ENCODE assay signal across 21 cellular contexts in genomic region chr22:41249442-41249841, GRCh38. TPM values are rescaled to one million over a fixed set of nuclear protein-coding genes. Genes with fewer than 3 reads are reported as not detected.
DNase-seq lines count a peak whose midpoint lies in the region; ATAC-seq, FAIRE-seq and TF ChIP-seq lines count a peak whose summit lies in the region.
"Had no signal": no experiment of that assay in that cellular context is flagged by ENCODE, and none has a peak within 500 bp of the region (broad histone marks: within the 10 kb centered on the region; RNA-seq: fewer than 3 reads in every experiment).

No MANE protein-coding gene starts in this region.

- H2AFZ ChIP-seq in H1 (ENCODE audit: low read length) = no peak overlapping the region
- H2AFZ ChIP-seq: GM23338 had no signal

- H3K4me1 ChIP-seq in heart left ventricle (peaks cover 0 to 14% (median 0%) of the 10 kb centered on the region in 12 donors), H1 (replicated peaks in 1 of 4; ENCODE audit: control insufficient read depth in 3 of 4, insufficient read depth in 4 of 4, low read length in 3 of 4) (peaks cover 0 to 1% (median 0%) of the 10 kb centered on the region in 4 experiments; a peak in 3 of 7 replicates), aorta (ENCODE audit: control insufficient read depth in 1 of 2, insufficient read depth in 2 of 2, low read length in 2 of 2) (no peaks in the 10 kb centered on the region)
- H3K4me1 ChIP-seq: HAP-1 had no signal

- no peak for TF ChIP-seq EP300 in H1 (IDR thresholded peaks at IDR 0.05; ENCODE audit: borderline replicate concordance in 1 of 2, low read depth in 2 of 2, low read length in 2 of 2)

- no peak overlapping the region for H2AK5ac ChIP-seq in H1 (ENCODE audit: low read depth, low read length)

- POLR2A ChIA-PET in RWPE1 (lab: Yijun Ruan, JAX; ENCODE audit: low non-redundant PET) (no interaction called here), H1 (lab: Charles Lee; ENCODE audit: partially characterized antibody) (interaction anchor here (1.9 to 6.9 kb wide), 2 partner anchors 15 to 25 kb away, joined by 4 to 26 read pairs; no protein-coding TSS in a partner anchor)

- TF ChIP-seq POLR2A in heart left ventricle (IDR thresholded peaks at IDR 0.05) (no peak), H1 (IDR thresholded peaks at IDR 0.05; ENCODE audit: control extremely low read depth in 1 of 2, low read depth in 2 of 2, low read length in 2 of 2) (no peak)

- H3K4me3 ChIP-seq in heart left ventricle (no peak overlapping the region), H1 (ENCODE audit: extremely low read depth in 1 of 4, insufficient read depth in 2 of 4, low read depth in 3 of 4, low read length in 4 of 4) (no peak overlapping the region), aorta (ENCODE audit: low read length in 2 of 2) (no peak overlapping the region)
- H3K4me3 ChIP-seq: GM23338, HAP-1 had no signal

- H4K91ac ChIP-seq in H1 (replicated peaks; ENCODE audit: insufficient read length, low read length) = no peak overlapping the region

- H3K14ac ChIP-seq in H1 (ENCODE audit: insufficient read length) = no peak overlapping the region

- ATAC-seq in Right ventricle myocardium inferior (no peak), heart left ventricle (no peak), aorta (ENCODE audit: low FRiP score) (peak; percentile 20), HG02763 (IDR thresholded peaks at IDR 0.05; ENCODE audit: unreplicated experiment) (no peak)
- ATAC-seq: GM23338 had no signal

- H3K23me2 ChIP-seq in H1 (ENCODE audit: low read depth, low read length) = no peaks in the 10 kb centered on the region

- H2BK120ac ChIP-seq in H1 (replicated peaks; ENCODE audit: low read depth, low read length) = no peak overlapping the region

- H3K23ac ChIP-seq in H1 (ENCODE audit: insufficient read length) = no peak overlapping the region

- H4K20me1 ChIP-seq in H1 (replicated peaks in 1 of 2; ENCODE audit: control insufficient read depth in 1 of 2, insufficient read depth in 2 of 2, low read length in 2 of 2) = peaks cover 0 to 21% of the 10 kb centered on the region in 2 experiments

- TF ChIP-seq CTCF in heart left ventricle (IDR thresholded peaks at IDR 0.05) (no peak), RWPE1 (conservative IDR thresholded peaks at IDR 0.05; ENCODE audit: low read depth) (no peak), H1 (IDR thresholded peaks at IDR 0.05; ENCODE audit: control extremely low read depth in 1 of 3, insufficient read depth in 1 of 3, low read depth in 1 of 3, low read length in 3 of 3) (no peak)

- H2BK12ac ChIP-seq in H1 (ENCODE audit: low read depth, low read length) = no peak overlapping the region

- H2BK20ac ChIP-seq in H1 (ENCODE audit: low read length) = no peak overlapping the region

- no peak overlapping the region for H3K9ac ChIP-seq in H1 (replicated peaks in 1 of 4; ENCODE audit: extremely low read depth in 1 of 4, low read depth in 3 of 4, low read length in 3 of 4)

- intact Hi-C loops in Right ventricle myocardium inferior (cut with DNase I) = no loop called here
- intact Hi-C loops in heart left ventricle (cut with DNase I) = no loop called here
- intact Hi-C loops in aorta (cut with DNase I) = no loop called here

- H4K5ac ChIP-seq in H1 (ENCODE audit: insufficient read length, low read depth, low read length) = no peak overlapping the region

- DNase-seq in Right ventricle myocardium inferior (ENCODE audit: missing footprints) (peak; percentile 28), heart left ventricle (no peak), RWPE1 (ENCODE audit: low spot score) (no peak), H1 (ENCODE audit: low read depth in 1 of 2, low spot score in 2 of 2) (no peak), aorta (no peak), NCI-H187 treated with DMSO at 0.1 percent for 48 hours (lab: John Stamatoyannopoulos, UW) (no peak)
- DNase-seq: C1 segment of cervical spinal cord; Calu3; CD4-positive, alpha-beta memory T cell; COR-L47; DMS53; DMS79 treated with DMSO at 0.1 percent for 48 hours; GF-D8 had no signal

- TF ChIP-seq RAD21 in H1 (IDR thresholded peaks at IDR 0.05 in 1 of 2, conservative IDR thresholded peaks at IDR 0.05 in 1 of 2; ENCODE audit: low read depth in 2 of 2, low read length in 2 of 2) = no peak

- no peak overlapping the region for H3K56ac ChIP-seq in H1 (replicated peaks; ENCODE audit: insufficient read length, low read depth, low read length)

- no peaks in the 10 kb centered on the region for H3K9me3 ChIP-seq in heart left ventricle
- H3K9me3 ChIP-seq in H1 (ENCODE audit: insufficient read depth in 2 of 2, low read depth in 1 of 2, low read length in 1 of 2) = no peaks in the 10 kb centered on the region
- H3K9me3 ChIP-seq in aorta (ENCODE audit: control insufficient read depth, low read length) = no peaks in the 10 kb centered on the region
- H3K9me3 ChIP-seq: HAP-1 had no signal

- H3K79me2 ChIP-seq in H1 (ENCODE audit: control insufficient read depth in 1 of 2, insufficient read depth in 2 of 2, low read length in 2 of 2) = no peaks in the 10 kb centered on the region

- CTCF ChIA-PET in RWPE1 (lab: Yijun Ruan, JAX) = no interaction called here
- CTCF ChIA-PET in H1 (lab: Charles Lee; ENCODE audit: partially characterized antibody) = interaction anchor here (4.4 kb wide), 1 partner anchor 12 kb away, joined by 23 read pairs; no protein-coding TSS in a partner anchor

- WGBS in heart left ventricle, 4 donors = 93 to 96% (median 95%) methylated on average over 10 to 14 of the region's 14 CpGs
- 94% methylated on average over 14 of the region's 14 CpGs; no CpG with 5 or more reads in 1 of the 2 experiments for WGBS in H1 (ENCODE audit: extremely low coverage in 1 of 2, insufficient coverage in 1 of 2, insufficient read length in 1 of 2, insufficient replicate concordance in 2 of 2, low coverage in 1 of 2, low lambda C conversion rate in 2 of 2, missing lambda C conversion rate in 1 of 2), 2 experiments
- WGBS in aorta, 2 donors = 93% methylated on average over 14 of the region's 14 CpGs

- no peak overlapping the region for H3K4ac ChIP-seq in H1 (replicated peaks; ENCODE audit: insufficient read length, low read depth, low read length)

- peaks cover 0 to 95% (median 68%) of the 10 kb centered on the region in 9 donors for H3K36me3 ChIP-seq in heart left ventricle
- peaks cover 46 to 78% (median 68%) of the 10 kb centered on the region in 4 experiments for H3K36me3 ChIP-seq in H1 (ENCODE audit: control insufficient read depth in 2 of 4, insufficient read depth in 4 of 4, low read length in 3 of 4)
- peaks cover 2 to 10% of the 10 kb centered on the region in 2 donors for H3K36me3 ChIP-seq in aorta (ENCODE audit: control insufficient read depth in 1 of 2, insufficient read depth in 2 of 2, low read length in 1 of 2)

- no peak for FAIRE-seq in H1 (lab: Jason Lieb, UNC)
- FAIRE-seq: GM12891, GM18507, H54 had no signal

- H2BK15ac ChIP-seq in H1 (ENCODE audit: low read length) = no peak overlapping the region

- H3K79me1 ChIP-seq in H1 (ENCODE audit: low read depth, low read length) = no peaks in the 10 kb centered on the region

- H4K8ac ChIP-seq in H1 (ENCODE audit: extremely low read depth, insufficient read depth, low read length) = no peak overlapping the region

- peak overlapping the region; percentile 24; the same call in 1 of the 2 replicates for H2BK5ac ChIP-seq in H1 (ENCODE audit: low read depth, low read length)

- H3K27me3 ChIP-seq in heart left ventricle (no peaks in the 10 kb centered on the region), H1 (replicated peaks in 1 of 4; ENCODE audit: control insufficient read depth in 3 of 4, extremely low read depth in 1 of 4, insufficient read depth in 3 of 4, low read length in 3 of 4) (no peaks in the 10 kb centered on the region), aorta (ENCODE audit: control insufficient read depth in 1 of 2, insufficient read depth in 2 of 2, low read length in 1 of 2) (no peaks in the 10 kb centered on the region)

- no peak overlapping the region for H3K4me2 ChIP-seq in H1 (ENCODE audit: insufficient read depth in 1 of 2, low read depth in 2 of 2, low read length in 2 of 2)
- H3K4me2 ChIP-seq: GM23338 had no signal

- no peak overlapping the region for H3K18ac ChIP-seq in H1 (ENCODE audit: extremely low read depth, low read length)

- H3K27ac ChIP-seq in heart left ventricle (peak overlapping the region in 2 of 12 donors; percentile 58 to 84), RWPE1 (peak overlapping the region; percentile 82), H1 (ENCODE audit: low read depth, low read length) (no peak overlapping the region), aorta (ENCODE audit: low read depth in 1 of 2, low read length in 2 of 2) (no peak overlapping the region)

RNA-seq across cellular contexts. Expression of gene CHADL, which starts 8.7 kb away (rescaled TPM):
- 26.4 TPM for total RNA-seq in Right ventricle myocardium inferior
- total RNA-seq in heart left ventricle = 10 to 100 TPM in 5 of 9 donors, 1 to 10 TPM in 4; 5.6 to 20.6 (median 10.7) TPM
- polyA plus RNA-seq in heart left ventricle = 10 to 100 TPM in 1 of 2 donors, 1 to 10 TPM in 1; 3.9 to 31.2 TPM
- total RNA-seq in H1 (2021; fragmentation: NEBNext Ultra II Directional; extraction: Animal tissue kit (Norgen Biotek cat#: 25700)) = 0.78 and 0.84 TPM in 2 replicates
- polyA plus RNA-seq in H1 (2011; rRNA removed) = 1.4 and 2.2 TPM in 2 replicates
- polyA plus RNA-seq in H1 (2011; cell fraction: cytosol; rRNA removed) = 0.90 TPM
- polyA plus RNA-seq in H1 (2011; cell fraction: nucleus; rRNA removed) = 2.2 TPM
- polyA plus RNA-seq in H1 (2012, experiment 1 of 2) = 0.17 to 0.53 TPM (median 0.47 TPM) in 4 replicates
- 0.73 TPM for polyA plus RNA-seq in H1 (2012, experiment 2 of 2)
- polyA plus RNA-seq in H1 (2013, experiment 1 of 2) = 0.57 TPM
- polyA plus RNA-seq in H1 (2013, experiment 2 of 2) = 0.55 TPM
- 0.29 and 0.32 TPM in 2 replicates for polyA minus RNA-seq in H1 (2011; rRNA and poly(A)+ RNA removed)
- polyA minus RNA-seq in H1 (2011; cell fraction: cytosol; rRNA and poly(A)+ RNA removed) = not detected
- 2.7 TPM for polyA minus RNA-seq in H1 (2011; cell fraction: nucleus; rRNA and poly(A)+ RNA removed)
- 1 to 10 TPM; 1.2 to 2.7 TPM for total RNA-seq in aorta
- polyA plus RNA-seq in aorta = 1 to 10 TPM in 1 of 2 donors, not detected in 1; 7.0 TPM
- total RNA-seq: A172, A673 had no signal
- polyA plus RNA-seq: GM23338 had no signal

RNA-seq across cellular contexts. Expression of gene RANGAP1, which starts 36.5 kb away (rescaled TPM):
- 51.5 TPM for total RNA-seq in Right ventricle myocardium inferior
- total RNA-seq in heart left ventricle = 10 to 100 TPM; 27.7 to 75.6 (median 35.0) TPM
- 100 to 1,000 TPM in 1 of 2 donors, 10 to 100 TPM in 1; 23.7 to 125 TPM for polyA plus RNA-seq in heart left ventricle
- 171 and 176 TPM in 2 replicates for total RNA-seq in H1 (2021; fragmentation: NEBNext Ultra II Directional; extraction: Animal tissue kit (Norgen Biotek cat#: 25700))
- polyA plus RNA-seq in H1 (2011; rRNA removed) = 121 and 190 TPM in 2 replicates
- 168 TPM for polyA plus RNA-seq in H1 (2011; cell fraction: cytosol; rRNA removed)
- 215 TPM for polyA plus RNA-seq in H1 (2011; cell fraction: nucleus; rRNA removed)
- polyA plus RNA-seq in H1 (2012, experiment 1 of 2) = 115 to 161 TPM (median 143 TPM) in 4 replicates
- polyA plus RNA-seq in H1 (2012, experiment 2 of 2) = 150 TPM
- 62.4 TPM for polyA plus RNA-seq in H1 (2013, experiment 1 of 2)
- 60.5 TPM for polyA plus RNA-seq in H1 (2013, experiment 2 of 2)
- 105 and 127 TPM in 2 replicates for polyA minus RNA-seq in H1 (2011; rRNA and poly(A)+ RNA removed)
- 88.7 TPM for polyA minus RNA-seq in H1 (2011; cell fraction: cytosol; rRNA and poly(A)+ RNA removed)
- 64.5 TPM for polyA minus RNA-seq in H1 (2011; cell fraction: nucleus; rRNA and poly(A)+ RNA removed)
- total RNA-seq in aorta = 10 to 100 TPM; 29.7 to 34.6 TPM
- 10 to 100 TPM; 14.8 to 20.3 TPM for polyA plus RNA-seq in aorta

RNA-seq across cellular contexts. Expression of gene L3MBTL2, which starts 44.3 kb away (rescaled TPM):
- 15.7 TPM for total RNA-seq in Right ventricle myocardium inferior
- total RNA-seq in heart left ventricle = 10 to 100 TPM; 10.1 to 21.2 (median 14.6) TPM
- 10 to 100 TPM in 1 of 2 donors, 1 to 10 TPM in 1; 7.3 to 25.7 TPM for polyA plus RNA-seq in heart left ventricle
- 23.9 and 24.4 TPM in 2 replicates for total RNA-seq in H1 (2021; fragmentation: NEBNext Ultra II Directional; extraction: Animal tissue kit (Norgen Biotek cat#: 25700))
- 24.9 and 30.1 TPM in 2 replicates for polyA plus RNA-seq in H1 (2011; rRNA removed)
- polyA plus RNA-seq in H1 (2011; cell fraction: cytosol; rRNA removed) = 29.0 TPM
- polyA plus RNA-seq in H1 (2011; cell fraction: nucleus; rRNA removed) = 47.9 TPM
- polyA plus RNA-seq in H1 (2012, experiment 1 of 2) = 16.7 to 28.2 TPM (median 25.1 TPM) in 4 replicates
- 20.3 TPM for polyA plus RNA-seq in H1 (2012, experiment 2 of 2)
- polyA plus RNA-seq in H1 (2013, experiment 1 of 2) = 15.2 TPM
- polyA plus RNA-seq in H1 (2013, experiment 2 of 2) = 14.0 TPM
- 34.6 and 35.3 TPM in 2 replicates for polyA minus RNA-seq in H1 (2011; rRNA and poly(A)+ RNA removed)
- 11.9 TPM for polyA minus RNA-seq in H1 (2011; cell fraction: cytosol; rRNA and poly(A)+ RNA removed)
- polyA minus RNA-seq in H1 (2011; cell fraction: nucleus; rRNA and poly(A)+ RNA removed) = 18.2 TPM
- total RNA-seq in aorta = 10 to 100 TPM; 12.3 to 18.5 TPM
- polyA plus RNA-seq in aorta = 10 to 100 TPM in 1 of 2 donors, 1 to 10 TPM in 1; 6.5 to 14.9 TPM

RNA-seq across cellular contexts. Expression of gene ZC3H7B, which starts 51.9 kb away (rescaled TPM):
- total RNA-seq in Right ventricle myocardium inferior (45.5 TPM), heart left ventricle (10 to 100 TPM; 32.2 to 50.4 (median 37.1) TPM), aorta (10 to 100 TPM; 34.8 to 50.0 TPM)
- polyA plus RNA-seq in heart left ventricle (10 to 100 TPM; 29.7 to 48.7 TPM), H1 (2011; rRNA removed) (35.5 and 57.5 TPM in 2 replicates), aorta (10 to 100 TPM; 14.8 to 23.7 TPM)
- total RNA-seq in H1 (2021; fragmentation: NEBNext Ultra II Directional; extraction: Animal tissue kit (Norgen Biotek cat#: 25700)) = 77.3 and 78.6 TPM in 2 replicates
- polyA plus RNA-seq in H1 (2011; cell fraction: cytosol; rRNA removed) = 42.1 TPM
- 87.3 TPM for polyA plus RNA-seq in H1 (2011; cell fraction: nucleus; rRNA removed)
- 41.9 to 56.5 TPM (median 51.0 TPM) in 4 replicates for polyA plus RNA-seq in H1 (2012, experiment 1 of 2)
- polyA plus RNA-seq in H1 (2012, experiment 2 of 2) = 38.4 TPM
- 30.2 TPM for polyA plus RNA-seq in H1 (2013, experiment 1 of 2)
- 29.2 TPM for polyA plus RNA-seq in H1 (2013, experiment 2 of 2)
- polyA minus RNA-seq in H1 (2011; rRNA and poly(A)+ RNA removed) = 29.4 and 36.8 TPM in 2 replicates
- 33.5 TPM for polyA minus RNA-seq in H1 (2011; cell fraction: cytosol; rRNA and poly(A)+ RNA removed)
- polyA minus RNA-seq in H1 (2011; cell fraction: nucleus; rRNA and poly(A)+ RNA removed) = 25.9 TPM
